In the genomic region with DNA sequence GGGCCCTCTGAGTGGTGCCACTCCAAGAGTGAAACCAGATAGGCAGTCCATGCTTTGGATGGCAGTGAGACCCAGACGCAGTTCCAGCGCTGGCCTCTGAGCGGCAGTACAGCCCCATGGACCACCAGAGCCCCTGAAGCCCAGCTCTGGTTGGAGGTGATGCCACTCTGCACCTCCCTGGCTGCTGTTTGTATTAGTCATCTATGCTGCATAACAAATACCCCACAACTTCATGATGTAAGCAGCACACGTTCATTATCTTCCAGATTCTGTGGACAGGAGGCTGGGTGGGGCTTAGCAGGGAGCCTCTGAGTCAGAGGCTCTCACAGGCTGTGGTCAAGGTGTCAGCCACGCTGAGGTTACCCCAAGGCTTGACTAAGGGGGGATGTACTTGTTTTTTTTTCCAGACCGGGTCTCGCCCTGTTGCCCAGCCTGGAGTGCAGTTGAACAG, we compare ENCODE assay signal across 1 cellular context.
A peak's percentile ranks its signal among the peaks of the same experiment; 100 is the strongest.
TF ChIP-seq lines count a peak whose summit lies in the region.

No MANE protein-coding gene starts in this region.

TF ChIP-seq in K562, 482 proteins besides CTCF, POLR2A, EP300 and RAD21 (continued from another document):
- TF ChIP-seq FOXA3 (CRISPR knock-in tag; conservative IDR thresholded peaks at IDR 0.05 in 1 of 2, IDR thresholded peaks at IDR 0.05 in 1 of 2) = no peak
- TF ChIP-seq SMC3 (conservative IDR thresholded peaks at IDR 0.05; ENCODE audit: insufficient read depth, low read depth, low read length) = peak; percentile 74
- TF ChIP-seq, protein P1, sequence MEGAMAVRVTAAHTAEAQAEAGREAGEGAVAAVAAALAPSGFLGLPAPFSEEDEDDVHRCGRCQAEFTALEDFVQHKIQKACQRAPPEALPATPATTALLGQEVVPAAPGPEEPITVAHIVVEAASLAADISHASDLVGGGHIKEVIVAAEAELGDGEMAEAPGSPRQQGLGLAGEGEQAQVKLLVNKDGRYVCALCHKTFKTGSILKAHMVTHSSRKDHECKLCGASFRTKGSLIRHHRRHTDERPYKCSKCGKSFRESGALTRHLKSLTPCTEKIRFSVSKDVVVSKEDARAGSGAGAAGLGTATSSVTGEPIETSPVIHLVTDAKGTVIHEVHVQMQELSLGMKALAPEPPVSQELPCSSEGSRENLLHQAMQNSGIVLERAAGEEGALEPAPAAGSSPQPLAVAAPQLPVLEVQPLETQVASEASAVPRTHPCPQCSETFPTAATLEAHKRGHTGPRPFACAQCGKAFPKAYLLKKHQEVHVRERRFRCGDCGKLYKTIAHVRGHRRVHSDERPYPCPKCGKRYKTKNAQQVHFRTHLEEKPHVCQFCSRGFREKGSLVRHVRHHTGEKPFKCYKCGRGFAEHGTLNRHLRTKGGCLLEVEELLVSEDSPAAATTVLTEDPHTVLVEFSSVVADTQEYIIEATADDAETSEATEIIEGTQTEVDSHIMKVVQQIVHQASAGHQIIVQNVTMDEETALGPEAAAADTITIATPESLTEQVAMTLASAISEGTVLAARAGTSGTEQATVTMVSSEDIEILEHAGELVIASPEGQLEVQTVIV (CRISPR knock-in tag; IDR thresholded peaks at IDR 0.05; ENCODE audit: borderline replicate concordance) = no peak
- TF ChIP-seq, protein P2, sequence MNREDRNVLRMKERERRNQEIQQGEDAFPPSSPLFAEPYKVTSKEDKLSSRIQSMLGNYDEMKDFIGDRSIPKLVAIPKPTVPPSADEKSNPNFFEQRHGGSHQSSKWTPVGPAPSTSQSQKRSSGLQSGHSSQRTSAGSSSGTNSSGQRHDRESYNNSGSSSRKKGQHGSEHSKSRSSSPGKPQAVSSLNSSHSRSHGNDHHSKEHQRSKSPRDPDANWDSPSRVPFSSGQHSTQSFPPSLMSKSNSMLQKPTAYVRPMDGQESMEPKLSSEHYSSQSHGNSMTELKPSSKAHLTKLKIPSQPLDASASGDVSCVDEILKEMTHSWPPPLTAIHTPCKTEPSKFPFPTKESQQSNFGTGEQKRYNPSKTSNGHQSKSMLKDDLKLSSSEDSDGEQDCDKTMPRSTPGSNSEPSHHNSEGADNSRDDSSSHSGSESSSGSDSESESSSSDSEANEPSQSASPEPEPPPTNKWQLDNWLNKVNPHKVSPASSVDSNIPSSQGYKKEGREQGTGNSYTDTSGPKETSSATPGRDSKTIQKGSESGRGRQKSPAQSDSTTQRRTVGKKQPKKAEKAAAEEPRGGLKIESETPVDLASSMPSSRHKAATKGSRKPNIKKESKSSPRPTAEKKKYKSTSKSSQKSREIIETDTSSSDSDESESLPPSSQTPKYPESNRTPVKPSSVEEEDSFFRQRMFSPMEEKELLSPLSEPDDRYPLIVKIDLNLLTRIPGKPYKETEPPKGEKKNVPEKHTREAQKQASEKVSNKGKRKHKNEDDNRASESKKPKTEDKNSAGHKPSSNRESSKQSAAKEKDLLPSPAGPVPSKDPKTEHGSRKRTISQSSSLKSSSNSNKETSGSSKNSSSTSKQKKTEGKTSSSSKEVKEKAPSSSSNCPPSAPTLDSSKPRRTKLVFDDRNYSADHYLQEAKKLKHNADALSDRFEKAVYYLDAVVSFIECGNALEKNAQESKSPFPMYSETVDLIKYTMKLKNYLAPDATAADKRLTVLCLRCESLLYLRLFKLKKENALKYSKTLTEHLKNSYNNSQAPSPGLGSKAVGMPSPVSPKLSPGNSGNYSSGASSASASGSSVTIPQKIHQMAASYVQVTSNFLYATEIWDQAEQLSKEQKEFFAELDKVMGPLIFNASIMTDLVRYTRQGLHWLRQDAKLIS (CRISPR knock-in tag; IDR thresholded peaks at IDR 0.05) = no peak
- TF ChIP-seq CC2D1A (IDR thresholded peaks at IDR 0.05) = peak; percentile 44; the same call in 1 of the 2 replicates
- TF ChIP-seq RBM25 (IDR thresholded peaks at IDR 0.05; ENCODE audit: low read depth, low read length, severe bottlenecking) = peak; percentile 89
- peak; percentile 84 to 92 for TF ChIP-seq KDM1A (IDR thresholded peaks at IDR 0.05)
- TF ChIP-seq, protein P3, sequence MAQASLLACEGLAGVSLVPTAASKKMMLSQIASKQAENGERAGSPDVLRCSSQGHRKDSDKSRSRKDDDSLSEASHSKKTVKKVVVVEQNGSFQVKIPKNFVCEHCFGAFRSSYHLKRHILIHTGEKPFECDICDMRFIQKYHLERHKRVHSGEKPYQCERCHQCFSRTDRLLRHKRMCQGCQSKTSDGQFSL (CRISPR knock-in tag; IDR thresholded peaks at IDR 0.05) = peak; percentile 62; the same call in 1 of the 2 replicates
- TF ChIP-seq, protein P3 (tag; IDR thresholded peaks at IDR 0.05) = no peak
- TF ChIP-seq ILK (tag; IDR thresholded peaks at IDR 0.05; ENCODE audit: borderline replicate concordance, low read depth) = no peak
- TF ChIP-seq NFIX (CRISPR knock-in tag; IDR thresholded peaks at IDR 0.05; ENCODE audit: low read depth) = no peak
- TF ChIP-seq CSDE1 (IDR thresholded peaks at IDR 0.05) = no peak
- TF ChIP-seq, protein P4, sequence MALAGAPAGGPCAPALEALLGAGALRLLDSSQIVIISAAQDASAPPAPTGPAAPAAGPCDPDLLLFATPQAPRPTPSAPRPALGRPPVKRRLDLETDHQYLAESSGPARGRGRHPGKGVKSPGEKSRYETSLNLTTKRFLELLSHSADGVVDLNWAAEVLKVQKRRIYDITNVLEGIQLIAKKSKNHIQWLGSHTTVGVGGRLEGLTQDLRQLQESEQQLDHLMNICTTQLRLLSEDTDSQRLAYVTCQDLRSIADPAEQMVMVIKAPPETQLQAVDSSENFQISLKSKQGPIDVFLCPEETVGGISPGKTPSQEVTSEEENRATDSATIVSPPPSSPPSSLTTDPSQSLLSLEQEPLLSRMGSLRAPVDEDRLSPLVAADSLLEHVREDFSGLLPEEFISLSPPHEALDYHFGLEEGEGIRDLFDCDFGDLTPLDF (CRISPR knock-in tag; IDR thresholded peaks at IDR 0.05) = no peak
- TF ChIP-seq CXXC5 (CRISPR knock-in tag; IDR thresholded peaks at IDR 0.05) = no peak
- TF ChIP-seq NBN (IDR thresholded peaks at IDR 0.05; ENCODE audit: low read depth) = 0 out of 2 replicates have a peak, but pooled peaks have one; percentile 51
- no peak for TF ChIP-seq BDP1 (IDR thresholded peaks at IDR 0.05; ENCODE audit: insufficient read depth, insufficient read length)
